1 cellular context compared by ENCODE assay signal in the genomic region with DNA sequence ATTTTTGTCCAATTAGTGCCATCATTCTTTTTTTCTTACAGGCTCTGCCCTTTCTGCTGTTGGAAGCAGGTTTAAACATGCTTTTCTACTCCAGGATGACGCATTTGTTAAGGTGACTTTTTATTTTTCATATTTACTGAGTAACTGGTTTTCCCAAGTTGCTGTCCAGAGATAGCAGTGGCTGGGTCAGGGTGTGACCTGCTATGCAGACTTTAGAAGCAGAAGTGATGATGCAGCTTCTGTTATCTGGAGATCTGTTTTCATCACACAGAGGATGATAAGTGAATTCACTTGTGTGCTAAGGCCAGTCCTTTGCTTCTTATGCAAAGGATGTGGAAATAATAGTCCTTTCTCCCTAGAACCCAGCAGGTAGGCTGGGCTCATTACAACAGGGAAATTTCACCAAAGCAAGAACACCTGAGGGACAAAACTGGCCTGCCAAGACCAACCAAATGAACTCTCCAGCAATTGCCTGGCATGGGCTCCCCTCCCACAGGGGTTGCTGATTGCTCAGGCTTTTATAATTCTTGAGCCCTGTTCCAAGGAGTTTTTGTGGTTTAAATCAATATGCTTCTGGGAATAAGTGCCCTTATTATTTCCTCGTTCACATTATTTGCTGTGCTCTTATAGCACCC.
A peak's percentile ranks its signal among the peaks of the same experiment; 100 is the strongest.
TF ChIP-seq lines count a peak whose summit lies in the region.

No MANE protein-coding gene starts in this region.

TF ChIP-seq in K562, 482 proteins besides CTCF, POLR2A, EP300 and RAD21 (continued from another document and continues in another):
- TF ChIP-seq, protein P1, sequence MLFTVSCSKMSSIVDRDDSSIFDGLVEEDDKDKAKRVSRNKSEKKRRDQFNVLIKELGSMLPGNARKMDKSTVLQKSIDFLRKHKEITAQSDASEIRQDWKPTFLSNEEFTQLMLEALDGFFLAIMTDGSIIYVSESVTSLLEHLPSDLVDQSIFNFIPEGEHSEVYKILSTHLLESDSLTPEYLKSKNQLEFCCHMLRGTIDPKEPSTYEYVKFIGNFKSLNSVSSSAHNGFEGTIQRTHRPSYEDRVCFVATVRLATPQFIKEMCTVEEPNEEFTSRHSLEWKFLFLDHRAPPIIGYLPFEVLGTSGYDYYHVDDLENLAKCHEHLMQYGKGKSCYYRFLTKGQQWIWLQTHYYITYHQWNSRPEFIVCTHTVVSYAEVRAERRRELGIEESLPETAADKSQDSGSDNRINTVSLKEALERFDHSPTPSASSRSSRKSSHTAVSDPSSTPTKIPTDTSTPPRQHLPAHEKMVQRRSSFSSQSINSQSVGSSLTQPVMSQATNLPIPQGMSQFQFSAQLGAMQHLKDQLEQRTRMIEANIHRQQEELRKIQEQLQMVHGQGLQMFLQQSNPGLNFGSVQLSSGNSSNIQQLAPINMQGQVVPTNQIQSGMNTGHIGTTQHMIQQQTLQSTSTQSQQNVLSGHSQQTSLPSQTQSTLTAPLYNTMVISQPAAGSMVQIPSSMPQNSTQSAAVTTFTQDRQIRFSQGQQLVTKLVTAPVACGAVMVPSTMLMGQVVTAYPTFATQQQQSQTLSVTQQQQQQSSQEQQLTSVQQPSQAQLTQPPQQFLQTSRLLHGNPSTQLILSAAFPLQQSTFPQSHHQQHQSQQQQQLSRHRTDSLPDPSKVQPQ (CRISPR knock-in tag; IDR thresholded peaks at IDR 0.05; ENCODE audit: borderline replicate concordance) = no peak
- TF ChIP-seq PCBP1 (IDR thresholded peaks at IDR 0.05; ENCODE audit: low read depth, low read length, poor library complexity, severe bottlenecking) (no peak), ETV6 (IDR thresholded peaks at IDR 0.05; ENCODE audit: borderline replicate concordance in 1 of 2, low read depth in 2 of 2, low read length in 1 of 2) (no peak), ETV6 (CRISPR knock-in tag; IDR thresholded peaks at IDR 0.05; ENCODE audit: borderline replicate concordance) (no peak), FUS (optimal IDR thresholded peaks at IDR 0.05; ENCODE audit: low read depth, low read length) (no peak), NFIX (CRISPR knock-in tag; IDR thresholded peaks at IDR 0.05; ENCODE audit: low read depth) (no peak), SMARCE1 (IDR thresholded peaks at IDR 0.05) (peak; percentile 95), RBM22 (IDR thresholded peaks at IDR 0.05; ENCODE audit: low read depth, low read length, poor library complexity, severe bottlenecking) (no peak), RFX7 (CRISPR knock-in tag; IDR thresholded peaks at IDR 0.05) (no peak), SMAD2 (IDR thresholded peaks at IDR 0.05; ENCODE audit: low read depth, low read length) (no peak), ZNF24 (IDR thresholded peaks at IDR 0.05) (peak; percentile 57; the same call in 1 of the 2 replicates), JUN (IDR thresholded peaks at IDR 0.05; ENCODE audit: borderline replicate concordance, low read depth, low read length) (peak; percentile 79), JUN (CRISPR knock-in tag; IDR thresholded peaks at IDR 0.05; ENCODE audit: borderline replicate concordance) (no peak), ATF7 (IDR thresholded peaks at IDR 0.05) (peak; percentile 89), MCM7 (IDR thresholded peaks at IDR 0.05) (no peak), NCOA6 (IDR thresholded peaks at IDR 0.05) (0 out of 2 replicates have a peak, but pooled peaks have one; percentile 20), FOXA1 (IDR thresholded peaks at IDR 0.05; ENCODE audit: borderline replicate concordance) (peak; percentile 75), TBP (optimal IDR thresholded peaks at IDR 0.05; ENCODE audit: low read depth, low read length) (peak; percentile 21), ZNF830 (CRISPR knock-in tag; IDR thresholded peaks at IDR 0.05) (no peak), KDM4B (IDR thresholded peaks at IDR 0.05; ENCODE audit: borderline replicate concordance in 2 of 2, low read depth in 1 of 2) (no peak), ERF (CRISPR knock-in tag; IDR thresholded peaks at IDR 0.05) (no peak), ZNF551 (CRISPR knock-in tag; IDR thresholded peaks at IDR 0.05) (no peak), ZNF75A (CRISPR knock-in tag; IDR thresholded peaks at IDR 0.05) (no peak), FOXP1 (CRISPR knock-in tag; IDR thresholded peaks at IDR 0.05) (no peak), ZNF696 (CRISPR knock-in tag; conservative IDR thresholded peaks at IDR 0.05) (no peak), MAFK (IDR thresholded peaks at IDR 0.05; ENCODE audit: low read length) (peak; percentile 75), NCOR1 (IDR thresholded peaks at IDR 0.05) (peak; percentile 69), ZBED1 (IDR thresholded peaks at IDR 0.05) (no peak), CBFA2T2 (conservative IDR thresholded peaks at IDR 0.05) (peak; percentile 55), NEUROD1 (IDR thresholded peaks at IDR 0.05; ENCODE audit: borderline replicate concordance, low read depth, low read length, partially characterized antibody) (peak; percentile 49), ZNF445 (CRISPR knock-in tag; IDR thresholded peaks at IDR 0.05; ENCODE audit: low read depth) (no peak), MYC (IDR thresholded peaks at IDR 0.05; ENCODE audit: low read depth, low read length) (0 out of 2 replicates have a peak, but pooled peaks have one; percentile 60), MYC (CRISPR knock-in tag; IDR thresholded peaks at IDR 0.05; ENCODE audit: borderline replicate concordance, low read depth) (no peak), FOXM1 (IDR thresholded peaks at IDR 0.05; ENCODE audit: low read depth) (peak; percentile 64; the same call in 1 of the 2 replicates), FOXM1 (CRISPR knock-in tag; IDR thresholded peaks at IDR 0.05; ENCODE audit: low read depth) (no peak), ZNF778 (CRISPR knock-in tag; IDR thresholded peaks at IDR 0.05) (no peak), EWSR1 (IDR thresholded peaks at IDR 0.05; ENCODE audit: borderline replicate concordance, low read depth, partially characterized antibody) (no peak)
- TF ChIP-seq, protein P2, sequence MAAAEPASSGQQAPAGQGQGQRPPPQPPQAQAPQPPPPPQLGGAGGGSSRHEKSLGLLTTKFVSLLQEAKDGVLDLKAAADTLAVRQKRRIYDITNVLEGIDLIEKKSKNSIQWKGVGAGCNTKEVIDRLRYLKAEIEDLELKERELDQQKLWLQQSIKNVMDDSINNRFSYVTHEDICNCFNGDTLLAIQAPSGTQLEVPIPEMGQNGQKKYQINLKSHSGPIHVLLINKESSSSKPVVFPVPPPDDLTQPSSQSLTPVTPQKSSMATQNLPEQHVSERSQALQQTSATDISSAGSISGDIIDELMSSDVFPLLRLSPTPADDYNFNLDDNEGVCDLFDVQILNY (CRISPR knock-in tag; IDR thresholded peaks at IDR 0.05) = no peak
- TF ChIP-seq, protein P3, sequence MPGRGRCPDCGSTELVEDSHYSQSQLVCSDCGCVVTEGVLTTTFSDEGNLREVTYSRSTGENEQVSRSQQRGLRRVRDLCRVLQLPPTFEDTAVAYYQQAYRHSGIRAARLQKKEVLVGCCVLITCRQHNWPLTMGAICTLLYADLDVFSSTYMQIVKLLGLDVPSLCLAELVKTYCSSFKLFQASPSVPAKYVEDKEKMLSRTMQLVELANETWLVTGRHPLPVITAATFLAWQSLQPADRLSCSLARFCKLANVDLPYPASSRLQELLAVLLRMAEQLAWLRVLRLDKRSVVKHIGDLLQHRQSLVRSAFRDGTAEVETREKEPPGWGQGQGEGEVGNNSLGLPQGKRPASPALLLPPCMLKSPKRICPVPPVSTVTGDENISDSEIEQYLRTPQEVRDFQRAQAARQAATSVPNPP (IDR thresholded peaks at IDR 0.05; ENCODE audit: borderline replicate concordance, insufficient read depth, insufficient read length) = no peak
- TF ChIP-seq, protein P4, sequence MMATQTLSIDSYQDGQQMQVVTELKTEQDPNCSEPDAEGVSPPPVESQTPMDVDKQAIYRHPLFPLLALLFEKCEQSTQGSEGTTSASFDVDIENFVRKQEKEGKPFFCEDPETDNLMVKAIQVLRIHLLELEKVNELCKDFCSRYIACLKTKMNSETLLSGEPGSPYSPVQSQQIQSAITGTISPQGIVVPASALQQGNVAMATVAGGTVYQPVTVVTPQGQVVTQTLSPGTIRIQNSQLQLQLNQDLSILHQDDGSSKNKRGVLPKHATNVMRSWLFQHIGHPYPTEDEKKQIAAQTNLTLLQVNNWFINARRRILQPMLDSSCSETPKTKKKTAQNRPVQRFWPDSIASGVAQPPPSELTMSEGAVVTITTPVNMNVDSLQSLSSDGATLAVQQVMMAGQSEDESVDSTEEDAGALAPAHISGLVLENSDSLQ (IDR thresholded peaks at IDR 0.05) = 0 out of 2 replicates have a peak, but pooled peaks have one; percentile 5
- TF ChIP-seq, protein P5, sequence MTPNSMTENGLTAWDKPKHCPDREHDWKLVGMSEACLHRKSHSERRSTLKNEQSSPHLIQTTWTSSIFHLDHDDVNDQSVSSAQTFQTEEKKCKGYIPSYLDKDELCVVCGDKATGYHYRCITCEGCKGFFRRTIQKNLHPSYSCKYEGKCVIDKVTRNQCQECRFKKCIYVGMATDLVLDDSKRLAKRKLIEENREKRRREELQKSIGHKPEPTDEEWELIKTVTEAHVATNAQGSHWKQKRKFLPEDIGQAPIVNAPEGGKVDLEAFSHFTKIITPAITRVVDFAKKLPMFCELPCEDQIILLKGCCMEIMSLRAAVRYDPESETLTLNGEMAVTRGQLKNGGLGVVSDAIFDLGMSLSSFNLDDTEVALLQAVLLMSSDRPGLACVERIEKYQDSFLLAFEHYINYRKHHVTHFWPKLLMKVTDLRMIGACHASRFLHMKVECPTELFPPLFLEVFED (CRISPR knock-in tag; conservative IDR thresholded peaks at IDR 0.05) = no peak
- TF ChIP-seq, protein P6, sequence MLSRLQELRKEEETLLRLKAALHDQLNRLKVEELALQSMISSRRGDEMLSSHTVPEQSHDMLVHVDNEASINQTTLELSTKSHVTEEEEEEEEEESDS (CRISPR knock-in tag; IDR thresholded peaks at IDR 0.05) = no peak
- TF ChIP-seq, protein P7, sequence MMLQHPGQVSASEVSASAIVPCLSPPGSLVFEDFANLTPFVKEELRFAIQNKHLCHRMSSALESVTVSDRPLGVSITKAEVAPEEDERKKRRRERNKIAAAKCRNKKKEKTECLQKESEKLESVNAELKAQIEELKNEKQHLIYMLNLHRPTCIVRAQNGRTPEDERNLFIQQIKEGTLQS (IDR thresholded peaks at IDR 0.05) = peak; percentile 94
- TF ChIP-seq, protein P7 (CRISPR knock-in tag; conservative IDR thresholded peaks at IDR 0.05) = peak; percentile 46; the same call in 1 of the 2 replicates
- TF ChIP-seq, protein P8, sequence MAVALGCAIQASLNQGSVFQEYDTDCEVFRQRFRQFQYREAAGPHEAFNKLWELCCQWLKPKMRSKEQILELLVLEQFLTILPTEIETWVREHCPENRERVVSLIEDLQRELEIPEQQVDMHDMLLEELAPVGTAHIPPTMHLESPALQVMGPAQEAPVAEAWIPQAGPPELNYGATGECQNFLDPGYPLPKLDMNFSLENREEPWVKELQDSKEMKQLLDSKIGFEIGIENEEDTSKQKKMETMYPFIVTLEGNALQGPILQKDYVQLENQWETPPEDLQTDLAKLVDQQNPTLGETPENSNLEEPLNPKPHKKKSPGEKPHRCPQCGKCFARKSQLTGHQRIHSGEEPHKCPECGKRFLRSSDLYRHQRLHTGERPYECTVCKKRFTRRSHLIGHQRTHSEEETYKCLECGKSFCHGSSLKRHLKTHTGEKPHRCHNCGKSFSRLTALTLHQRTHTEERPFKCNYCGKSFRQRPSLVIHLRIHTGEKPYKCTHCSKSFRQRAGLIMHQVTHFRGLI (CRISPR knock-in tag; IDR thresholded peaks at IDR 0.05) = no peak
- TF ChIP-seq, protein P9, sequence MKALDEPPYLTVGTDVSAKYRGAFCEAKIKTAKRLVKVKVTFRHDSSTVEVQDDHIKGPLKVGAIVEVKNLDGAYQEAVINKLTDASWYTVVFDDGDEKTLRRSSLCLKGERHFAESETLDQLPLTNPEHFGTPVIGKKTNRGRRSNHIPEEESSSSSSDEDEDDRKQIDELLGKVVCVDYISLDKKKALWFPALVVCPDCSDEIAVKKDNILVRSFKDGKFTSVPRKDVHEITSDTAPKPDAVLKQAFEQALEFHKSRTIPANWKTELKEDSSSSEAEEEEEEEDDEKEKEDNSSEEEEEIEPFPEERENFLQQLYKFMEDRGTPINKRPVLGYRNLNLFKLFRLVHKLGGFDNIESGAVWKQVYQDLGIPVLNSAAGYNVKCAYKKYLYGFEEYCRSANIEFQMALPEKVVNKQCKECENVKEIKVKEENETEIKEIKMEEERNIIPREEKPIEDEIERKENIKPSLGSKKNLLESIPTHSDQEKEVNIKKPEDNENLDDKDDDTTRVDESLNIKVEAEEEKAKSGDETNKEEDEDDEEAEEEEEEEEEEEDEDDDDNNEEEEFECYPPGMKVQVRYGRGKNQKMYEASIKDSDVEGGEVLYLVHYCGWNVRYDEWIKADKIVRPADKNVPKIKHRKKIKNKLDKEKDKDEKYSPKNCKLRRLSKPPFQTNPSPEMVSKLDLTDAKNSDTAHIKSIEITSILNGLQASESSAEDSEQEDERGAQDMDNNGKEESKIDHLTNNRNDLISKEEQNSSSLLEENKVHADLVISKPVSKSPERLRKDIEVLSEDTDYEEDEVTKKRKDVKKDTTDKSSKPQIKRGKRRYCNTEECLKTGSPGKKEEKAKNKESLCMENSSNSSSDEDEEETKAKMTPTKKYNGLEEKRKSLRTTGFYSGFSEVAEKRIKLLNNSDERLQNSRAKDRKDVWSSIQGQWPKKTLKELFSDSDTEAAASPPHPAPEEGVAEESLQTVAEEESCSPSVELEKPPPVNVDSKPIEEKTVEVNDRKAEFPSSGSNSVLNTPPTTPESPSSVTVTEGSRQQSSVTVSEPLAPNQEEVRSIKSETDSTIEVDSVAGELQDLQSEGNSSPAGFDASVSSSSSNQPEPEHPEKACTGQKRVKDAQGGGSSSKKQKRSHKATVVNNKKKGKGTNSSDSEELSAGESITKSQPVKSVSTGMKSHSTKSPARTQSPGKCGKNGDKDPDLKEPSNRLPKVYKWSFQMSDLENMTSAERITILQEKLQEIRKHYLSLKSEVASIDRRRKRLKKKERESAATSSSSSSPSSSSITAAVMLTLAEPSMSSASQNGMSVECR (CRISPR knock-in tag; IDR thresholded peaks at IDR 0.05) = no peak
- TF ChIP-seq, protein P10, sequence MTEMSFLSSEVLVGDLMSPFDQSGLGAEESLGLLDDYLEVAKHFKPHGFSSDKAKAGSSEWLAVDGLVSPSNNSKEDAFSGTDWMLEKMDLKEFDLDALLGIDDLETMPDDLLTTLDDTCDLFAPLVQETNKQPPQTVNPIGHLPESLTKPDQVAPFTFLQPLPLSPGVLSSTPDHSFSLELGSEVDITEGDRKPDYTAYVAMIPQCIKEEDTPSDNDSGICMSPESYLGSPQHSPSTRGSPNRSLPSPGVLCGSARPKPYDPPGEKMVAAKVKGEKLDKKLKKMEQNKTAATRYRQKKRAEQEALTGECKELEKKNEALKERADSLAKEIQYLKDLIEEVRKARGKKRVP (CRISPR knock-in tag; IDR thresholded peaks at IDR 0.05) = peak; percentile 60; the same call in 1 of the 2 replicates
- TF ChIP-seq, protein P11, sequence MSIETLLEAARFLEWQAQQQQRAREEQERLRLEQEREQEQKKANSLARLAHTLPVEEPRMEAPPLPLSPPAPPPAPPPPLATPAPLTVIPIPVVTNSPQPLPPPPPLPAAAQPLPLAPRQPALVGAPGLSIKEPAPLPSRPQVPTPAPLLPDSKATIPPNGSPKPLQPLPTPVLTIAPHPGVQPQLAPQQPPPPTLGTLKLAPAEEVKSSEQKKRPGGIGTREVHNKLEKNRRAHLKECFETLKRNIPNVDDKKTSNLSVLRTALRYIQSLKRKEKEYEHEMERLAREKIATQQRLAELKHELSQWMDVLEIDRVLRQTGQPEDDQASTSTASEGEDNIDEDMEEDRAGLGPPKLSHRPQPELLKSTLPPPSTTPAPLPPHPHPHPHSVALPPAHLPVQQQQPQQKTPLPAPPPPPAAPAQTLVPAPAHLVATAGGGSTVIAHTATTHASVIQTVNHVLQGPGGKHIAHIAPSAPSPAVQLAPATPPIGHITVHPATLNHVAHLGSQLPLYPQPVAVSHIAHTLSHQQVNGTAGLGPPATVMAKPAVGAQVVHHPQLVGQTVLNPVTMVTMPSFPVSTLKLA (conservative IDR thresholded peaks at IDR 0.05) = peak; percentile 12 to 44; a peak in 2 of 4 replicates
